10 cellular contexts compared by ENCODE assay signal in genomic region chr7:24842449-24843241, GRCh38.
A peak's percentile ranks its signal among the peaks of the same experiment; 100 is the strongest.
DNase-seq lines count a peak whose midpoint lies in the region; ATAC-seq and TF ChIP-seq lines count a peak whose summit lies in the region.
"Had no signal": no experiment of that assay in that cellular context is flagged by ENCODE, and none has a peak within 500 bp of the region (broad histone marks: within the 10 kb centered on the region; RNA-seq: fewer than 3 reads in every experiment).

No MANE protein-coding gene starts in this region.

- H3K36me3 Mint-ChIP-seq in activated naive CD4-positive, alpha-beta T cell treated with anti-CD3 and anti-CD28 coated beads, Interleukin-2, amount 10 ng/mL, durations not matched to agents 7 days and 5 days = peaks cover 47% of the 10 kb centered on the region
- peaks cover 22% of the 10 kb centered on the region for H3K36me3 Mint-ChIP-seq in activated naive CD4-positive, alpha-beta T cell treated with anti-CD3 and anti-CD28 coated beads for 36 hours (ENCODE audit: low read depth)
- H3K36me3 Mint-ChIP-seq in stimulated activated naive B cell treated with anti-CD40 and anti-IgM and Interleukin-4, amounts not matched to agents 10 μg/mL and 1 μg/mL and 100 μg/mL, for 72 hours = peaks cover 33 to 35% of the 10 kb centered on the region in 2 donors

- CTCF ChIA-PET in activated naive CD4-positive, alpha-beta T cell treated with anti-CD3 and anti-CD28 coated beads, Interleukin-2, amount 10 ng/mL, durations not matched to agents 7 days and 5 days (lab: Charles Lee) = interaction anchor here (0.8 to 1.3 kb wide), 2 partner anchors 21 to 251 kb away, joined by 3 to 5 read pairs; no protein-coding TSS in a partner anchor
- CTCF ChIA-PET in activated naive CD4-positive, alpha-beta T cell treated with anti-CD3 and anti-CD28 coated beads for 36 hours (lab: Charles Lee) = interaction anchor here (0.6 to 0.8 kb wide), 3 partner anchors 9 to 256 kb away, joined by 3 to 5 read pairs (median 3); no protein-coding TSS in a partner anchor

- H3K27ac Mint-ChIP-seq in activated naive CD4-positive, alpha-beta T cell treated with anti-CD3 and anti-CD28 coated beads, Interleukin-2, amount 10 ng/mL, durations not matched to agents 7 days and 5 days = peak overlapping the region; percentile 2
- H3K27ac Mint-ChIP-seq in activated naive CD4-positive, alpha-beta T cell treated with anti-CD3 and anti-CD28 coated beads for 36 hours = no peak overlapping the region
- peak overlapping the region; percentile 63 for H3K27ac Mint-ChIP-seq in stimulated activated naive B cell treated with anti-CD40 and anti-IgM and Interleukin-4, amounts not matched to agents 10 μg/mL and 1 μg/mL and 100 μg/mL, for 72 hours

- no peaks in the 10 kb centered on the region for H3K4me1 ChIP-seq in psoas muscle

- no peaks in the 10 kb centered on the region for H3K9me3 ChIP-seq in psoas muscle

- WGBS in psoas muscle, 3 donors = 82 to 89% (median 85%) methylated on average over 5 of the region's 5 CpGs

- no peak overlapping the region for H3K4me3 ChIP-seq in psoas muscle

- no peaks in the 10 kb centered on the region for H3K9me3 Mint-ChIP-seq in activated naive CD4-positive, alpha-beta T cell treated with anti-CD3 and anti-CD28 coated beads, Interleukin-2, amount 10 ng/mL, durations not matched to agents 7 days and 5 days
- no peaks in the 10 kb centered on the region for H3K9me3 Mint-ChIP-seq in activated naive CD4-positive, alpha-beta T cell treated with anti-CD3 and anti-CD28 coated beads for 36 hours
- no peaks in the 10 kb centered on the region for H3K9me3 Mint-ChIP-seq in stimulated activated naive B cell treated with anti-CD40 and anti-IgM and Interleukin-4, amounts not matched to agents 10 μg/mL and 1 μg/mL and 100 μg/mL, for 72 hours

- DNase-seq in activated naive CD4-positive, alpha-beta T cell treated with anti-CD3 and anti-CD28 coated beads, Interleukin-2, amount 10 ng/mL, durations not matched to agents 7 days and 5 days = no peak
- no peak for DNase-seq in activated naive CD4-positive, alpha-beta T cell treated with anti-CD3 and anti-CD28 coated beads for 36 hours
- DNase-seq in stimulated activated naive B cell treated with anti-CD40 and anti-IgM and Interleukin-4, amounts not matched to agents 10 μg/mL and 1 μg/mL and 100 μg/mL, for 72 hours = no peak
- DNase-seq in psoas muscle (no peak), KG1 (lab: John Stamatoyannopoulos, UW) (no peak)
- no peak for DNase-seq in activated CD4-positive, CD25-positive, alpha-beta regulatory T cell (lab: John Stamatoyannopoulos, UW)
- DNase-seq: stimulated activated CD4-positive, alpha-beta T cell treated with anti-CD3 and anti-CD28 coated beads, Interleukin-4, amount 100 ng/mL, for 4 hours had no signal

- intact Hi-C loops in activated naive CD4-positive, alpha-beta T cell treated with anti-CD3 and anti-CD28 coated beads for 36 hours (cut with micrococcal nuclease) = no loop called here
- intact Hi-C loops in psoas muscle (cut with DNase I) = no loop called here

- TF ChIP-seq CTCF in VCaP (conservative IDR thresholded peaks at IDR 0.05) (no peak), psoas muscle (IDR thresholded peaks at IDR 0.05) (no peak)

- H3K4me3 Mint-ChIP-seq in activated naive CD4-positive, alpha-beta T cell treated with anti-CD3 and anti-CD28 coated beads, Interleukin-2, amount 10 ng/mL, durations not matched to agents 7 days and 5 days = no peak overlapping the region
- no peak overlapping the region for H3K4me3 Mint-ChIP-seq in activated naive CD4-positive, alpha-beta T cell treated with anti-CD3 and anti-CD28 coated beads for 36 hours
- H3K4me3 Mint-ChIP-seq in stimulated activated naive B cell treated with anti-CD40 and anti-IgM and Interleukin-4, amounts not matched to agents 10 μg/mL and 1 μg/mL and 100 μg/mL, for 72 hours = peak overlapping the region in 1 of 2 donors; percentile 7

- peak; percentile 64 for ATAC-seq in HG03039 (IDR thresholded peaks at IDR 0.05; ENCODE audit: unreplicated experiment)
- peak; percentile 65 to 80 for ATAC-seq in stimulated activated naive B cell treated with anti-CD40 and anti-IgM and Interleukin-4, amounts not matched to agents 10 μg/mL and 1 μg/mL and 100 μg/mL, for 72 hours (replicated peaks)
- ATAC-seq in psoas muscle = no peak

- H3K27me3 ChIP-seq in psoas muscle (ENCODE audit: insufficient read depth in 3 of 3, low read length in 2 of 3) = no peaks in the 10 kb centered on the region

- H3K27ac ChIP-seq in VCaP (peak overlapping the region; percentile 90), psoas muscle (no peak overlapping the region)
- H3K27ac ChIP-seq: C4-2B had no signal

- no peaks in the 10 kb centered on the region for H3K27me3 Mint-ChIP-seq in activated naive CD4-positive, alpha-beta T cell treated with anti-CD3 and anti-CD28 coated beads, Interleukin-2, amount 10 ng/mL, durations not matched to agents 7 days and 5 days
- H3K27me3 Mint-ChIP-seq in activated naive CD4-positive, alpha-beta T cell treated with anti-CD3 and anti-CD28 coated beads for 36 hours (ENCODE audit: low read depth) = no peaks in the 10 kb centered on the region
- H3K27me3 Mint-ChIP-seq in stimulated activated naive B cell treated with anti-CD40 and anti-IgM and Interleukin-4, amounts not matched to agents 10 μg/mL and 1 μg/mL and 100 μg/mL, for 72 hours = no peaks in the 10 kb centered on the region

- H3K36me3 ChIP-seq in psoas muscle (ENCODE audit: insufficient read depth in 1 of 2, low read depth in 1 of 2) = no peaks in the 10 kb centered on the region

- peaks cover 8% of the 10 kb centered on the region for H3K4me1 Mint-ChIP-seq in activated naive CD4-positive, alpha-beta T cell treated with anti-CD3 and anti-CD28 coated beads, Interleukin-2, amount 10 ng/mL, durations not matched to agents 7 days and 5 days
- peaks cover 6% of the 10 kb centered on the region for H3K4me1 Mint-ChIP-seq in activated naive CD4-positive, alpha-beta T cell treated with anti-CD3 and anti-CD28 coated beads for 36 hours (ENCODE audit: low read depth)
- H3K4me1 Mint-ChIP-seq in stimulated activated naive B cell treated with anti-CD40 and anti-IgM and Interleukin-4, amounts not matched to agents 10 μg/mL and 1 μg/mL and 100 μg/mL, for 72 hours = peaks cover 23 to 44% of the 10 kb centered on the region in 2 donors

Comparison
In these comparisons a context has a peak if more than half of its experiments do, and no peak if none do; other contexts are left out.
1. ATAC-seq: peak in HG03039 (single experiment) and stimulated activated naive B cell treated with anti-CD40 and anti-IgM and Interleukin-4, amounts not matched to agents 10 μg/mL and 1 μg/mL and 100 μg/mL, for 72 hours (2 of 2); none in psoas muscle (0 of 4).